Comparison of ENCODE assay signal across 8 cellular contexts in the genomic region with DNA sequence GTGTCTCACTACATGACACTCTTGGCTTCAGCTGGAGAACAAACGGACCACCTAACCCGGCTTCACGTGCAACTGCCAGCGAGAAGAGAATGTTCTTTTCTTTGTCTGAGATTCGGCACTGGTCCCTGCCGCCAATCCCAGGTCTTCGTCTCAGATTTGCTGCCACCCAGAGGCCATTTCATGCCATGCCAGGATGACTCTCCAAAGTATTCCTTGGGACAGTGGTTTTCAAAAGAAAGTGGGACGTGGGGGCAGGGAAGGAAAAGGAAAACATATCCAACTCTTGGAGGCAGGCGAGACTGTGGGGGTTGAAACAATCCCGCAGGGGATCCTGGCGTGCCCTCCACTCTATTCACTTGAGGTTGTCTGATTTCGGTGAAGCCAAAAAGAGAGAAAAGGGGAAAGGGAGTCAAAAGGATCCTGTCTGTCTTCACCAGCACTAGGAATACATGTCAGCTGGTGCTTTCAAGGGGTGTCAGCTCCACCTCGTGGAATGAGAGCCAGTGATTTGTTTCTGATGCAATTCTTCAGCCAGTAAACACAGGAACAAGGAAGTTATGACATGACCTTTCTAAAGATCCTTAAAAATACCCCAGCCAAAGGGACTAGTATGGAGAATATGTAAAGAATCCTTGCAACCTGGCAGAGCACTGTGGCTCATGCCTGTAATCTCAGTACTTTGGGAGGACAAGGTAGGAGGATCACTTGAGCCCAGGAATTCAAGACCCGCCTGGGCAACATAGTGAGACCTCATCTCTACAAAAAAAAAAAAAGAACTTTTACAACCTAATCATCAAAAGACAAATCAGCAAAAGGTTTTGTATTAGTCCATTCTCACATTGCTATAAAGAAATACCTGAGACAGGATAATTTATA. TPM values are rescaled to one million over a fixed set of nuclear protein-coding genes. Genes with fewer than 3 reads are reported as not detected.
DNase-seq lines count a peak whose midpoint lies in the region; ATAC-seq and TF ChIP-seq lines count a peak whose summit lies in the region.

No MANE protein-coding gene starts in this region.

- H3K9me3 ChIP-seq in PC-3 (ENCODE audit: low read length) = no peaks in the 10 kb centered on the region
- H3K9me3 ChIP-seq in iPS DF 6.9 (ENCODE audit: control insufficient read depth, insufficient read depth, low read length) = no peaks in the 10 kb centered on the region
- H3K9me3 ChIP-seq in skeletal muscle tissue (ENCODE audit: control insufficient read depth in 3 of 3, low read length in 3 of 3) = peaks cover 0 to 2% (median 0%) of the 10 kb centered on the region in 3 donors
- H3K9me3 ChIP-seq in CD8-positive, alpha-beta memory T cell (ENCODE audit: low read length) = no peaks in the 10 kb centered on the region

- peaks cover 20% of the 10 kb centered on the region for H3K4me1 ChIP-seq in PC-3 (ENCODE audit: insufficient read depth, low read length)
- no peaks in the 10 kb centered on the region; the same call in 1 of the 2 replicates for H3K4me1 ChIP-seq in iPS DF 6.9 (ENCODE audit: control insufficient read depth, insufficient read depth, low read length)
- peaks cover 9 to 16% (median 13%) of the 10 kb centered on the region in 3 donors for H3K4me1 ChIP-seq in skeletal muscle tissue (ENCODE audit: control insufficient read depth in 3 of 3, insufficient read depth in 3 of 3, low read length in 3 of 3)
- no peaks in the 10 kb centered on the region for H3K4me1 ChIP-seq in CD8-positive, alpha-beta memory T cell (ENCODE audit: insufficient read depth, low read length)

- H4K20me1 ChIP-seq in PC-3 (ENCODE audit: low read length) = no peaks in the 10 kb centered on the region

- H3K27me3 Mint-ChIP-seq in CD8-positive, alpha-beta memory T cell = peaks cover 11 to 36% of the 10 kb centered on the region in 2 donors

- H3K79me2 ChIP-seq in PC-3 (ENCODE audit: low read length) = no peaks in the 10 kb centered on the region

- H3K4me1 Mint-ChIP-seq in CD8-positive, alpha-beta memory T cell = peaks cover 4% of the 10 kb centered on the region in 3 donors

- peaks cover 0 to 3% (median 0%) of the 10 kb centered on the region in 3 donors for H3K36me3 Mint-ChIP-seq in CD8-positive, alpha-beta memory T cell

- H3K9me2 ChIP-seq in PC-3 (replicated peaks; ENCODE audit: low read length) = no peaks in the 10 kb centered on the region

- ATAC-seq in GM21360 (IDR thresholded peaks at IDR 0.05; ENCODE audit: unreplicated experiment) = peak; percentile 71
- peak; percentile 96 for ATAC-seq in PC-3

- intact Hi-C loops in PC-3 (cut with micrococcal nuclease) = loop anchor here (1.0 to 2.0 kb wide), 3 partner anchors 33 to 437 kb away; no protein-coding TSS in a partner anchor

- H3K4me2 ChIP-seq in PC-3 (ENCODE audit: low read length) = peak overlapping the region; percentile 75

- POLR2A ChIA-PET in PC-3 (lab: Charles Lee; ENCODE audit: unreplicated experiment) = interaction anchor here (0.7 kb wide), 1 partner anchor 31 kb away, joined by 3 read pairs; no protein-coding TSS in a partner anchor
- POLR2A ChIA-PET in CD8-positive, alpha-beta memory T cell (lab: Charles Lee) = no interaction called here

- H3K36me3 ChIP-seq in PC-3 (ENCODE audit: low read depth, low read length) (no peaks in the 10 kb centered on the region), iPS DF 6.9 (ENCODE audit: control insufficient read depth, insufficient read depth, low read length) (no peaks in the 10 kb centered on the region), skeletal muscle tissue (ENCODE audit: control insufficient read depth in 3 of 3, insufficient read depth in 3 of 3, low read length in 3 of 3) (no peaks in the 10 kb centered on the region)
- no peaks in the 10 kb centered on the region for H3K36me3 ChIP-seq in CD8-positive, alpha-beta memory T cell (ENCODE audit: insufficient read depth, low read length)

- WGBS in iPS DF 6.9 (ENCODE audit: insufficient coverage, insufficient read length) = no CpG with 5 or more reads among the region's 14 CpGs

- peak overlapping the region; percentile 80 for H2AFZ ChIP-seq in PC-3 (ENCODE audit: low read length)

- peak; percentile 96 for TF ChIP-seq CTCF in PC-3 (conservative IDR thresholded peaks at IDR 0.05; ENCODE audit: low read depth, low read length)

- H3K9me3 Mint-ChIP-seq in CD8-positive, alpha-beta memory T cell = peaks cover 5 to 9% (median 7%) of the 10 kb centered on the region in 5 donors

- CTCF ChIA-PET in PC-3 (lab: Charles Lee) = interaction anchor here (1.4 kb wide), 1 partner anchor 29 kb away, joined by 4 read pairs; no protein-coding TSS in a partner anchor
- CTCF ChIA-PET in CD8-positive, alpha-beta memory T cell (lab: Charles Lee) = interaction anchor here (0.9 kb wide), 1 partner anchor 11 kb away, joined by 3 read pairs; no protein-coding TSS in a partner anchor

- peak overlapping the region; percentile 16; the same call in 1 of the 2 replicates for H3K9ac ChIP-seq in PC-3 (ENCODE audit: low read length)
- peak overlapping the region in 2 of 3 donors; percentile 51 to 63 for H3K9ac ChIP-seq in skeletal muscle tissue (ENCODE audit: low read depth in 1 of 3, low read length in 3 of 3)

- DNase-seq in DMS153 treated with DMSO at 0.1 percent for 48 hours (lab: John Stamatoyannopoulos, UW; ENCODE audit: unreplicated experiment) = peak; percentile 63
- DNase-seq in HuH-7 (ENCODE audit: low spot score) = peak; percentile 42
- peak; percentile 89 for DNase-seq in PC-3
- DNase-seq in astrocyte of the hippocampus (ENCODE audit: low read depth, low spot score) = peak; percentile 87
- DNase-seq in iPS DF 6.9 (ENCODE audit: low read depth, low spot score) = peak; percentile 66
- DNase-seq in CD8-positive, alpha-beta memory T cell = no peak

- peak overlapping the region in 2 of 8 donors; percentile 45 to 51 for H3K27ac Mint-ChIP-seq in CD8-positive, alpha-beta memory T cell

- H3K4me3 ChIP-seq in PC-3 (ENCODE audit: low read length) (peak overlapping the region; percentile 51), iPS DF 6.9 (ENCODE audit: low read length) (no peak overlapping the region), skeletal muscle tissue (ENCODE audit: low read length in 3 of 3) (peak overlapping the region; percentile 2 to 58 (median 28))
- H3K4me3 ChIP-seq in CD8-positive, alpha-beta memory T cell (ENCODE audit: low read length) = no peak overlapping the region

- H3F3A ChIP-seq in PC-3 (ENCODE audit: low read length, unreplicated experiment) = no peaks in the 10 kb centered on the region

- BruUV-seq in PC-3 (replicated peaks; lab: Mats Ljungman, UMichigan) = TSS peak; percentile 98

- H3K27me3 ChIP-seq in PC-3 (ENCODE audit: low read length) (no peaks in the 10 kb centered on the region), iPS DF 6.9 (ENCODE audit: control insufficient read depth, insufficient read depth, low read length) (no peaks in the 10 kb centered on the region), skeletal muscle tissue (ENCODE audit: control insufficient read depth in 3 of 3, insufficient read depth in 3 of 3, low read length in 3 of 3) (no peaks in the 10 kb centered on the region)
- no peaks in the 10 kb centered on the region for H3K27me3 ChIP-seq in CD8-positive, alpha-beta memory T cell (ENCODE audit: insufficient read depth, low read length, poor library complexity, severe bottlenecking)

- H3K27ac ChIP-seq in PC-3 (ENCODE audit: low read length) (no peak overlapping the region), iPS DF 6.9 (ENCODE audit: low read length) (no peak overlapping the region), skeletal muscle tissue (ENCODE audit: low read depth, low read length) (peak overlapping the region; percentile 62)
- no peak overlapping the region for H3K27ac ChIP-seq in CD8-positive, alpha-beta memory T cell (ENCODE audit: low read depth, low read length)

- H3K4me3 Mint-ChIP-seq in CD8-positive, alpha-beta memory T cell = no peak overlapping the region

RNA-seq across cellular contexts. Expression of gene APLNR, which starts 41.0 kb away (rescaled TPM):
- total RNA-seq in PC-3 (2014; rRNA removed) = not detected in 2 replicates
- 74.6 TPM for total RNA-seq in skeletal muscle tissue
- total RNA-seq in CD8-positive, alpha-beta memory T cell = not detected
- polyA plus RNA-seq in CD8-positive, alpha-beta memory T cell = not detected

RNA-seq across cellular contexts. Expression of gene TNKS1BP1, which starts 46.7 kb away (rescaled TPM):
- total RNA-seq in PC-3 (2014; rRNA removed) (89.6 and 143 TPM in 2 replicates), skeletal muscle tissue (65.2 TPM)
- 1 to 10 TPM; 8.7 to 9.6 TPM for total RNA-seq in CD8-positive, alpha-beta memory T cell
- polyA plus RNA-seq in CD8-positive, alpha-beta memory T cell = 3.0 TPM

RNA-seq across cellular contexts. Expression of gene SSRP1, which starts 57.6 kb away (rescaled TPM):
- total RNA-seq in PC-3 (2014; rRNA removed) (228 and 341 TPM in 2 replicates), skeletal muscle tissue (38.6 TPM)
- total RNA-seq in CD8-positive, alpha-beta memory T cell = 100 to 1,000 TPM; 308 to 314 TPM
- polyA plus RNA-seq in CD8-positive, alpha-beta memory T cell = 44.5 TPM

Comparison
In these comparisons a context has a peak if more than half of its experiments do, and no peak if none do; other contexts are left out.
1. DNase-seq: peak in DMS153 treated with DMSO at 0.1 percent for 48 hours (single experiment), HuH-7 (single experiment), PC-3 (single experiment), astrocyte of the hippocampus (single experiment) and iPS DF 6.9 (single experiment); none in CD8-positive, alpha-beta memory T cell (0 of 5).
2. H3K4me3 ChIP-seq: peak in PC-3 (single experiment) and skeletal muscle tissue (3 of 3); none in iPS DF 6.9 (single experiment) and CD8-positive, alpha-beta memory T cell (single experiment).
3. RNA of gene APLNR, which starts 41.0 kb away (total RNA-seq): 74.6 TPM in skeletal muscle tissue (single experiment); not detected in PC-3 and not detected in CD8-positive, alpha-beta memory T cell; every median in the first group is over 10 times any median in the second.